Comparison of ENCODE assay signal across 19 cellular contexts in the genomic region with DNA sequence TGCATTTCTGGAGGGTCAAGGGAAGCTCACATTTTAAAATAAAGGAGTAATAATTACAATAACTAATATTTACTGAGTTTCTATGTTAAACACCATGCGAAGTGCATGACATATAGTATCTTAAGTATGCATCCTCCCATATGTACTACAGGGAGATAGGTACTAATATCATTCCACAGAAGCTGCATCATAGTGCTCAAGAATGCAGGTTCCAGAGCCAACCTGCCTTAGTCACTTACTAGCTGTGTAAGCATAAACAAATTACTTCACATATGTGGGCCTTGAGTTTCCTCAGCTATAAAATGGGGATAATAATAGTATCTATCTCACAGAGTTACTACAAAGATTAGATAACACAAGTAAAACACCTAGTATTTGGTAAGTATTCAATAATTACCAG. TPM values are rescaled to one million over a fixed set of nuclear protein-coding genes. Genes with fewer than 3 reads are reported as not detected.
DNase-seq lines count a peak whose midpoint lies in the region; ATAC-seq, FAIRE-seq and TF ChIP-seq lines count a peak whose summit lies in the region.
"Had no signal": no experiment of that assay in that cellular context is flagged by ENCODE, and none has a peak within 500 bp of the region (broad histone marks: within the 10 kb centered on the region; RNA-seq: fewer than 3 reads in every experiment).

No MANE protein-coding gene starts in this region.

- no peak overlapping the region for H2AK9ac ChIP-seq in IMR-90 (replicated peaks; ENCODE audit: low read depth, low read length, poor library complexity)

- DNase-seq in AG20443 (ENCODE audit: low spot score) (peak; percentile 30), IMR-90 (peak; percentile 85), bronchial epithelial cell (ENCODE audit: low read depth) (peak; percentile 89), keratinocyte (ENCODE audit: low read depth, low spot score) (peak; percentile 13), Caco-2 (no peak), NCI-H146 (lab: John Stamatoyannopoulos, UW) (no peak), GDM1 (lab: John Stamatoyannopoulos, UW) (no peak)
- DNase-seq: activated CD8-positive, alpha-beta T cell treated with anti-CD3 and anti-CD28 coated beads, Interleukin-2, amount 10 ng/mL, durations not matched to agents 7 days and 5 days; activated effector memory CD4-positive, alpha-beta T cell treated with Interleukin-2 at 50 U/mL for 16 hours; aorta; effector memory CD8-positive, alpha-beta T cell; hippocampal formation; left lung; naive B cell; NCI-H1048; retina had no signal

- H2AK5ac ChIP-seq in IMR-90 (ENCODE audit: low read depth, low read length) = no peak overlapping the region

- no peak overlapping the region for H3K18ac ChIP-seq in IMR-90 (ENCODE audit: low read depth, low read length)

- H3K79me2 ChIP-seq in keratinocyte (ENCODE audit: control insufficient read depth, insufficient read depth, low read length) = no peaks in the 10 kb centered on the region

- no peak overlapping the region for H4K8ac ChIP-seq in IMR-90 (ENCODE audit: low read depth in 2 of 2, low read length in 2 of 2)

- H4K91ac ChIP-seq in IMR-90 (ENCODE audit: insufficient read depth, low read depth, low read length) = no peak overlapping the region

- H2BK120ac ChIP-seq in IMR-90 (ENCODE audit: low read depth, low read length) = no peak overlapping the region

- H3K27ac ChIP-seq in IMR-90 (ENCODE audit: insufficient read depth, low read length) (no peak overlapping the region), keratinocyte (ENCODE audit: control insufficient read depth, insufficient read depth, low read length) (no peak overlapping the region)
- H3K27ac ChIP-seq: BLaER1 treated with 17β-estradiol and CSF1 and Interleukin-3, amounts not matched to agents 10 nM and 100 nM; left lung; SK-N-MC had no signal

- POLR2A ChIA-PET in IMR-90 (lab: Charles Lee; ENCODE audit: unreplicated experiment) (interaction anchor here (0.5 kb wide), 1 partner anchor 788 kb away, joined by 4 read pairs; no protein-coding TSS in a partner anchor), Caco-2 (lab: Charles Lee) (no interaction called here)

- no peaks in the 10 kb centered on the region for H3K4me1 Mint-ChIP-seq in Caco-2 (ENCODE audit: low read depth, unreplicated experiment)
- H3K4me1 Mint-ChIP-seq: naive B cell had no signal

- TF ChIP-seq CTCF in IMR-90 (conservative IDR thresholded peaks at IDR 0.05; ENCODE audit: low read depth, low read length) = no peak
- no peak for TF ChIP-seq CTCF in bronchial epithelial cell (IDR thresholded peaks at IDR 0.05; ENCODE audit: insufficient read depth, low read length, severe bottlenecking)
- no peak for TF ChIP-seq CTCF in keratinocyte (optimal IDR thresholded peaks at IDR 0.05 in 1 of 3, IDR thresholded peaks at IDR 0.05 in 1 of 3, conservative IDR thresholded peaks at IDR 0.05 in 1 of 3; ENCODE audit: extremely low read depth in 1 of 3, insufficient read depth in 2 of 3, low read length in 3 of 3)
- TF ChIP-seq CTCF in Caco-2 (IDR thresholded peaks at IDR 0.05; ENCODE audit: insufficient read depth in 1 of 2, low read depth in 1 of 2, low read length in 1 of 2, severe bottlenecking in 1 of 2, unreplicated experiment in 1 of 2) = no peak

- no peak overlapping the region for H3K27ac Mint-ChIP-seq in Caco-2 (ENCODE audit: unreplicated experiment)
- H3K27ac Mint-ChIP-seq: activated CD8-positive, alpha-beta T cell treated with anti-CD3 and anti-CD28 coated beads, Interleukin-2, amount 10 ng/mL, durations not matched to agents 7 days and 5 days; effector memory CD8-positive, alpha-beta T cell had no signal

- H3K9me3 ChIP-seq in IMR-90 (ENCODE audit: control insufficient read depth, insufficient read depth, low read length) (no peaks in the 10 kb centered on the region), keratinocyte (ENCODE audit: control insufficient read depth, low read depth, low read length) (no peaks in the 10 kb centered on the region), Caco-2 (no peaks in the 10 kb centered on the region)
- H3K9me3 ChIP-seq: BLaER1 treated with 17β-estradiol and CSF1 and Interleukin-3, amounts not matched to agents 10 nM and 100 nM; left lung had no signal

- H3K36me3 ChIP-seq in IMR-90 (ENCODE audit: control insufficient read depth, insufficient read depth, low read length) (no peaks in the 10 kb centered on the region), bronchial epithelial cell (ENCODE audit: control insufficient read depth, insufficient read depth, low read length) (no peaks in the 10 kb centered on the region), keratinocyte (ENCODE audit: control insufficient read depth in 2 of 2, extremely low read depth in 1 of 2, insufficient read depth in 2 of 2, low read length in 2 of 2) (no peaks in the 10 kb centered on the region), Caco-2 (ENCODE audit: control insufficient read depth, insufficient read depth, low read length) (no peaks in the 10 kb centered on the region)
- H3K36me3 ChIP-seq: BLaER1 treated with 17β-estradiol and CSF1 and Interleukin-3, amounts not matched to agents 10 nM and 100 nM; left lung had no signal

- H3K27me3 ChIP-seq in IMR-90 (ENCODE audit: control insufficient read depth, insufficient read depth, low read length) = no peaks in the 10 kb centered on the region
- H3K27me3 ChIP-seq in bronchial epithelial cell (ENCODE audit: control insufficient read depth, insufficient read depth, low read length) = peaks cover 4% of the 10 kb centered on the region
- no peaks in the 10 kb centered on the region for H3K27me3 ChIP-seq in keratinocyte (ENCODE audit: control insufficient read depth, extremely low read depth, insufficient read depth, low read length)
- no peaks in the 10 kb centered on the region for H3K27me3 ChIP-seq in Caco-2 (replicated peaks; ENCODE audit: control insufficient read depth, insufficient read depth, low read length)
- H3K27me3 ChIP-seq: BLaER1 treated with 17β-estradiol and CSF1 and Interleukin-3, amounts not matched to agents 10 nM and 100 nM; left lung had no signal

- CTCF ChIA-PET in IMR-90 (lab: Yijun Ruan, JAX) (interaction anchor here (0.6 to 2.1 kb wide), 7 partner anchors 9 to 1050 kb away, joined by 3 to 6 read pairs (median 3); no protein-coding TSS in a partner anchor), Caco-2 (lab: Charles Lee) (interaction anchor here (0.6 kb wide), 1 partner anchor 183 kb away, joined by 7 read pairs; no protein-coding TSS in a partner anchor)

- no peak overlapping the region for H3K4me3 Mint-ChIP-seq in Caco-2 (ENCODE audit: unreplicated experiment)
- H3K4me3 Mint-ChIP-seq: activated CD8-positive, alpha-beta T cell treated with anti-CD3 and anti-CD28 coated beads, Interleukin-2, amount 10 ng/mL, durations not matched to agents 7 days and 5 days; effector memory CD8-positive, alpha-beta T cell; naive B cell had no signal

- no TSS peak for BruUV-seq in IMR-90 (replicated peaks; lab: Mats Ljungman, UMichigan)
- BruUV-seq in Caco-2 (replicated peaks; lab: Mats Ljungman, UMichigan) = no TSS peak

- H2BK5ac ChIP-seq in IMR-90 (ENCODE audit: low read depth, low read length, poor library complexity, severe bottlenecking) = no peak overlapping the region

- no peaks in the 10 kb centered on the region for H3K9me3 Mint-ChIP-seq in Caco-2 (ENCODE audit: unreplicated experiment)
- H3K9me3 Mint-ChIP-seq: effector memory CD8-positive, alpha-beta T cell; naive B cell had no signal

- H4K20me1 ChIP-seq in IMR-90 (ENCODE audit: insufficient read depth, low read length) = no peaks in the 10 kb centered on the region
- no peaks in the 10 kb centered on the region for H4K20me1 ChIP-seq in keratinocyte (ENCODE audit: control insufficient read depth, extremely low read depth, insufficient read depth, low read length)
- H4K20me1 ChIP-seq: BLaER1 treated with 17β-estradiol and CSF1 and Interleukin-3, amounts not matched to agents 10 nM and 100 nM had no signal

- TF ChIP-seq POLR2A in IMR-90 (IDR thresholded peaks at IDR 0.05; ENCODE audit: low read depth, low read length) = no peak

- no peak overlapping the region for H3K56ac ChIP-seq in IMR-90 (ENCODE audit: extremely low read depth, insufficient read depth, low read length)

- no peaks in the 10 kb centered on the region for H3K36me3 Mint-ChIP-seq in Caco-2 (ENCODE audit: insufficient read depth, unreplicated experiment)
- H3K36me3 Mint-ChIP-seq: naive B cell had no signal

- no peaks in the 10 kb centered on the region for H3K79me1 ChIP-seq in IMR-90 (ENCODE audit: low read depth in 1 of 2, low read length in 2 of 2)

- in situ Hi-C loops in IMR-90 (cut with MboI; ENCODE audit: low sequenced_read_pairs) = no loop called here

- WGBS in IMR-90 (ENCODE audit: extremely low coverage in 2 of 2, insufficient read length in 1 of 2), 2 experiments = no CpG with 5 or more reads among the region's 1 CpG

- H3K4me2 ChIP-seq in IMR-90 (ENCODE audit: low read depth, low read length) = no peak overlapping the region
- no peak overlapping the region for H3K4me2 ChIP-seq in keratinocyte (ENCODE audit: control insufficient read depth, extremely low read depth, insufficient read depth, low read depth, low read length)
- H3K4me2 ChIP-seq: BLaER1 treated with 17β-estradiol and CSF1 and Interleukin-3, amounts not matched to agents 10 nM and 100 nM had no signal

- no peak overlapping the region for H2BK15ac ChIP-seq in IMR-90 (ENCODE audit: low read depth, low read length)

- H2AFZ ChIP-seq in IMR-90 (replicated peaks; ENCODE audit: low read length, poor library complexity) (no peak overlapping the region), keratinocyte (ENCODE audit: control insufficient read depth, low read length) (no peak overlapping the region)

- ATAC-seq in IMR-90 (ENCODE audit: low read depth) (peak; percentile 86), SK-N-SH treated with all-trans-retinoic acid at 6 μM for 48 hours (no peak)
- ATAC-seq: activated CD8-positive, alpha-beta T cell treated with anti-CD3 and anti-CD28 coated beads, Interleukin-2, amount 10 ng/mL, durations not matched to agents 7 days and 5 days; effector memory CD8-positive, alpha-beta T cell; left lung had no signal

- H3K9ac ChIP-seq in IMR-90 (ENCODE audit: low read depth, low read length) (no peak overlapping the region), keratinocyte (ENCODE audit: control insufficient read depth, extremely low read depth, insufficient read depth, low read length) (no peak overlapping the region)
- H3K9ac ChIP-seq: BLaER1 treated with 17β-estradiol and CSF1 and Interleukin-3, amounts not matched to agents 10 nM and 100 nM had no signal

- FAIRE-seq in bronchial epithelial cell (lab: Jason Lieb, UNC) (no peak), keratinocyte (lab: Jason Lieb, UNC) (peak; percentile 84)

- no peak overlapping the region for H4K5ac ChIP-seq in IMR-90 (ENCODE audit: low read depth, low read length)

- TF ChIP-seq RAD21 in IMR-90 (IDR thresholded peaks at IDR 0.05; ENCODE audit: low read length) = no peak

- dilution Hi-C loops in IMR-90 (cut with HindIII; ENCODE audit: low sequenced_read_pairs, unreplicated experiment) (no loop called here), keratinocyte (cut with MboI; ENCODE audit: extremely low pct_ligation_motif_present, low sequenced_read_pairs) (no loop called here)

- H3K4me3 ChIP-seq in IMR-90 (ENCODE audit: insufficient read depth, low read depth, low read length) (no peak overlapping the region), bronchial epithelial cell (ENCODE audit: low read depth, low read length) (no peak overlapping the region), keratinocyte (ENCODE audit: control insufficient read depth in 2 of 3, extremely low read depth in 1 of 3, insufficient read depth in 2 of 3, low read depth in 1 of 3, low read length in 3 of 3) (no peak overlapping the region), Caco-2 (ENCODE audit: low read depth, low read length) (no peak overlapping the region)
- H3K4me3 ChIP-seq: BLaER1 treated with 17β-estradiol and CSF1 and Interleukin-3, amounts not matched to agents 10 nM and 100 nM; left lung; SK-N-MC had no signal

- H2BK20ac ChIP-seq in IMR-90 (ENCODE audit: low read depth, low read length) = no peak overlapping the region

- H3K4ac ChIP-seq in IMR-90 (ENCODE audit: low read depth, low read length) = no peak overlapping the region

- intact Hi-C loops in IMR-90 (cut with micrococcal nuclease) (no loop called here), Caco-2 (cut with micrococcal nuclease; ENCODE audit: unreplicated experiment) (no loop called here)

- no peak overlapping the region for H3K14ac ChIP-seq in IMR-90 (replicated peaks; ENCODE audit: low read depth, low read length)

- 0 out of 2 replicates have a peak, but pooled peaks cover 2% of the 10 kb centered on the region for H3K9me1 ChIP-seq in IMR-90 (ENCODE audit: insufficient read depth, low read length)
- H3K9me1 ChIP-seq in keratinocyte (ENCODE audit: control insufficient read depth, extremely low read depth, insufficient read depth, low read length) = no peaks in the 10 kb centered on the region

- no peak overlapping the region for H3K23ac ChIP-seq in IMR-90 (ENCODE audit: low read depth, low read length)

- H3K4me1 ChIP-seq in IMR-90 (ENCODE audit: control insufficient read depth, insufficient read depth, low read length) (peaks cover 4% of the 10 kb centered on the region; the same call in 1 of the 2 replicates), keratinocyte (ENCODE audit: control insufficient read depth, extremely low read depth, insufficient read depth, low read length) (no peaks in the 10 kb centered on the region), Caco-2 (no peaks in the 10 kb centered on the region)
- H3K4me1 ChIP-seq: BLaER1 treated with 17β-estradiol and CSF1 and Interleukin-3, amounts not matched to agents 10 nM and 100 nM; left lung had no signal

- H3K27me3 Mint-ChIP-seq in Caco-2 (ENCODE audit: insufficient read depth, unreplicated experiment) = peaks cover 16% of the 10 kb centered on the region

RNA-seq across cellular contexts. Expression of a gene that starts 18.3 kb away (rescaled TPM):
- total RNA-seq in IMR-90 (2012; rRNA removed) = 4.4 and 5.6 TPM in 2 replicates
- 4.1 and 4.6 TPM in 2 replicates for polyA plus RNA-seq in IMR-90 (2012; rRNA removed)
- 2.0 and 3.0 TPM in 2 replicates for polyA plus RNA-seq in IMR-90 (2012; cell fraction: cytosol; rRNA removed)
- polyA plus RNA-seq in IMR-90 (2012; cell fraction: nucleus; rRNA removed; ENCODE audit: low replicate concordance) = 0.53 and 1.8 TPM in 2 replicates
- total RNA-seq in bronchial epithelial cell = under 0.01 and 0.51 TPM in 2 replicates
- polyA plus RNA-seq in keratinocyte = 0.55 to 0.57 TPM (median 0.56 TPM) in 3 replicates
- polyA plus RNA-seq in keratinocyte (2011; ENCODE audit: low read depth) = 0.29 TPM
- polyA plus RNA-seq in keratinocyte (2011; cell fraction: cytosol; rRNA removed) = 0.15 and 0.16 TPM in 2 replicates
- 0.64 and 1.0 TPM in 2 replicates for polyA plus RNA-seq in keratinocyte (2011; cell fraction: nucleus; rRNA removed)
- 0.14 and 0.55 TPM in 2 replicates for polyA plus RNA-seq in keratinocyte (2012; ENCODE audit: low replicate concordance)
- polyA minus RNA-seq in keratinocyte = 0.49 to 1.3 TPM (median 0.75 TPM) in 3 replicates
- polyA minus RNA-seq in keratinocyte (2011; cell fraction: cytosol; rRNA and poly(A)+ RNA removed) = not detected
- 21.2 and 24.5 TPM in 2 replicates for polyA minus RNA-seq in keratinocyte (2011; cell fraction: nucleus; rRNA and poly(A)+ RNA removed)
- 0.07 and 0.16 TPM in 2 replicates for total RNA-seq in Caco-2 (2022)
- total RNA-seq: activated CD8-positive, alpha-beta T cell treated with anti-CD3 and anti-CD28 coated beads, Interleukin-2, amount 10 ng/mL, durations not matched to agents 7 days and 5 days had no signal

Comparison
In these comparisons a context has a peak if more than half of its experiments do, and no peak if none do; other contexts are left out.
1. DNase-seq: peak in AG20443 (single experiment), IMR-90 (single experiment), bronchial epithelial cell (single experiment) and keratinocyte (single experiment); none in Caco-2 (0 of 2), NCI-H146 (single experiment) and GDM1 (single experiment).